In the genomic region with DNA sequence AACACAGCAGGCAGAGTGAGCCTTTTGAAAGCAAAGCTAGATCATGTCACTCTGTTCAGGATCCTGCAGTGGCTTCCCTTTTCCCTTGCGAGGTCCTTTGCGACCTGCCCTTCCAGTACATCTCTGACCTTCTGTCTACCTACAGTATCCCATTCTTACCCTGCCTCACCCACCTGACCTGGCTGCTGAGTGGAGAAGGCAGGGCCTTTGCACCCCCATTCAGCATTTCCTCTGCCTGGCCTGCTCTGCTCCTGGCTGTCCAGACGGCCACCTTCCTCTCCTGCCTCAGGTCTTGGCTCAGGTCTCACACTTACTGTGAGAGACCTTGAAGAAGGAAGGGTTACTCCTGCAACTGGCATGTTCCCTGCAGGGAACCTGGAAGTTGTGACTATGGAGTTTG, we compare ENCODE assay signal across 16 cellular contexts.
DNase-seq lines count a peak whose midpoint lies in the region; ATAC-seq and TF ChIP-seq lines count a peak whose summit lies in the region.
"Had no signal": no experiment of that assay in that cellular context is flagged by ENCODE, and none has a peak within 500 bp of the region (broad histone marks: within the 10 kb centered on the region; RNA-seq: fewer than 3 reads in every experiment).

No MANE protein-coding gene starts in this region.

- intact Hi-C loops in CD4-positive, alpha-beta T cell (cut with DNase I, micrococcal nuclease), result no loop called here
- intact Hi-C loops in right cardiac atrium (cut with DNase I) (no loop called here), prostate gland (cut with DNase I) (no loop called here)

- no peaks in the 10 kb centered on the region for H3K9me3 Mint-ChIP-seq in CD4-positive, alpha-beta T cell

- no peak for TF ChIP-seq CTCF in CD4-positive, alpha-beta T cell (IDR thresholded peaks at IDR 0.05)
- TF ChIP-seq CTCF in prostate gland (IDR thresholded peaks at IDR 0.05), result no peak

- H3K4me1 ChIP-seq in right cardiac atrium (ENCODE audit: control insufficient read depth, insufficient read depth, low read length) (peaks cover 8% of the 10 kb centered on the region), prostate gland (replicated peaks) (no peaks in the 10 kb centered on the region)
- H3K4me1 ChIP-seq: Caco-2 had no signal

- no peak for ATAC-seq in CD4-positive, alpha-beta T cell (ENCODE audit: poor library complexity)
- ATAC-seq in right cardiac atrium, result peak; percentile 7 to 20
- no peak for ATAC-seq in HG03175 (IDR thresholded peaks at IDR 0.05; ENCODE audit: unreplicated experiment)
- ATAC-seq in GM19397 (IDR thresholded peaks at IDR 0.05; ENCODE audit: unreplicated experiment), result no peak
- ATAC-seq: activated T-cell treated with anti-CD3 and anti-CD28 coated beads, Interleukin-2, amount 50 U/mL, for 72 hours had no signal

- no peaks in the 10 kb centered on the region for H3K27me3 Mint-ChIP-seq in CD4-positive, alpha-beta T cell

- no peak for TF ChIP-seq POLR2A in prostate gland (IDR thresholded peaks at IDR 0.05)

- no peaks in the 10 kb centered on the region for H3K27me3 ChIP-seq in CD4-positive, alpha-beta T cell (ENCODE audit: control insufficient read depth, insufficient read depth, low read length)
- H3K27me3 ChIP-seq in right cardiac atrium (ENCODE audit: control insufficient read depth, insufficient read depth), result no peaks in the 10 kb centered on the region
- H3K27me3 ChIP-seq in prostate gland (replicated peaks; ENCODE audit: insufficient read depth), result no peaks in the 10 kb centered on the region

- peak overlapping the region; percentile 34 for H3K27ac Mint-ChIP-seq in CD4-positive, alpha-beta T cell
- H3K27ac Mint-ChIP-seq: activated T-cell treated with anti-CD3 and anti-CD28 coated beads, Interleukin-2, amount 50 U/mL, for 72 hours had no signal

- no peak overlapping the region for H3K4me3 ChIP-seq in right cardiac atrium (ENCODE audit: low read length)
- no peak overlapping the region for H3K4me3 ChIP-seq in prostate gland

- no peak overlapping the region for H3K4me3 Mint-ChIP-seq in CD4-positive, alpha-beta T cell
- H3K4me3 Mint-ChIP-seq: activated T-cell treated with anti-CD3 and anti-CD28 coated beads, Interleukin-2, amount 50 U/mL, for 72 hours had no signal

- CTCF ChIA-PET in CD4-positive, alpha-beta T cell (lab: Charles Lee), result no interaction called here

- H3K4me1 Mint-ChIP-seq in CD4-positive, alpha-beta T cell (ENCODE audit: low read depth), result peaks cover 97% of the 10 kb centered on the region

- H3K36me3 ChIP-seq in prostate gland, result no peaks in the 10 kb centered on the region

- 58% methylated on average over 3 of the region's 3 CpGs for WGBS in right cardiac atrium
- WGBS in prostate gland, result 79% methylated on average over 3 of the region's 3 CpGs

- no peaks in the 10 kb centered on the region for H3K9me3 ChIP-seq in CD4-positive, alpha-beta T cell (ENCODE audit: control insufficient read depth, low read length)
- H3K9me3 ChIP-seq in right cardiac atrium (ENCODE audit: control insufficient read depth, low read length) (no peaks in the 10 kb centered on the region), prostate gland (no peaks in the 10 kb centered on the region)
- H3K9me3 ChIP-seq: Caco-2 had no signal

- peaks cover 53% of the 10 kb centered on the region for H3K36me3 Mint-ChIP-seq in CD4-positive, alpha-beta T cell (ENCODE audit: low read depth)

- POLR2A ChIA-PET in CD4-positive, alpha-beta T cell (lab: Charles Lee), result no interaction called here

- no peak for DNase-seq in CD4-positive, alpha-beta T cell
- peak in 1 of 61 donors; percentile 53 for DNase-seq in caudate nucleus (lab: John Stamatoyannopoulos, UW)
- no peak for DNase-seq in right cardiac atrium
- DNase-seq in prostate gland (ENCODE audit: low spot score), result no peak
- no peak for DNase-seq in NCI-H2196 (lab: John Stamatoyannopoulos, UW; ENCODE audit: unreplicated experiment)
- no peak for DNase-seq in DMS53 (lab: John Stamatoyannopoulos, UW)
- DNase-seq: ACHN; activated CD4-positive, alpha-beta T cell treated with anti-CD3 and anti-CD28 coated beads for 4 hours; activated T-cell treated with anti-CD3 and anti-CD28 coated beads, Interleukin-2, amount 50 U/mL, for 72 hours; amniotic stem cell; Caco-2; midbrain; stimulated activated CD4-positive, alpha-beta T cell treated with anti-CD3 and anti-CD28 coated beads, Interleukin-2, amount 100 ng/mL, for 48 hours; T1000 had no signal

- no peak overlapping the region for H3K27ac ChIP-seq in CD4-positive, alpha-beta T cell (ENCODE audit: low read depth, low read length)
- H3K27ac ChIP-seq in caudate nucleus (ENCODE audit: low read depth, low read length) (peak overlapping the region; percentile 97), right cardiac atrium (ENCODE audit: low read length) (peak overlapping the region; percentile 77), prostate gland (peak overlapping the region; percentile 10 to 59)

Comparison
In these comparisons a context has a peak if more than half of its experiments do, and no peak if none do; other contexts are left out.
1. ATAC-seq: peak in right cardiac atrium (2 of 2); none in CD4-positive, alpha-beta T cell (single experiment), HG03175 (single experiment) and GM19397 (single experiment).